Comparison of ENCODE assay signal across 9 cellular contexts in genomic region chr16:58196898-58197313, GRCh38. TPM values are rescaled to one million over a fixed set of nuclear protein-coding genes. Genes with fewer than 3 reads are reported as not detected.
DNase-seq lines count a peak whose midpoint lies in the region; ATAC-seq and TF ChIP-seq lines count a peak whose summit lies in the region.
"Had no signal": no experiment of that assay in that cellular context is flagged by ENCODE, and none has a peak within 500 bp of the region (broad histone marks: within the 10 kb centered on the region; RNA-seq: fewer than 3 reads in every experiment).

No MANE protein-coding gene starts in this region.

- peak overlapping the region; percentile 83 for H3K4me3 ChIP-seq in cardiac muscle cell
- H3K4me3 ChIP-seq in right atrium auricular region = peak overlapping the region; percentile 80 to 92
- H3K4me3 ChIP-seq in skeletal muscle tissue (ENCODE audit: low read length in 3 of 3) = peak overlapping the region; percentile 80 to 88 (median 85)

- TF ChIP-seq CTCF in cardiac muscle cell (IDR thresholded peaks at IDR 0.05; ENCODE audit: low read depth, low read length) = no peak
- TF ChIP-seq CTCF in right atrium auricular region (IDR thresholded peaks at IDR 0.05) = no peak

- H3K9me3 ChIP-seq in cardiac muscle cell (ENCODE audit: low read depth) (no peaks in the 10 kb centered on the region), right atrium auricular region (no peaks in the 10 kb centered on the region), skeletal muscle tissue (ENCODE audit: control insufficient read depth in 3 of 3, low read length in 3 of 3) (no peaks in the 10 kb centered on the region)

- no peaks in the 10 kb centered on the region for H3K27me3 ChIP-seq in cardiac muscle cell
- no peaks in the 10 kb centered on the region for H3K27me3 ChIP-seq in right atrium auricular region
- no peaks in the 10 kb centered on the region for H3K27me3 ChIP-seq in skeletal muscle tissue (ENCODE audit: control insufficient read depth in 3 of 3, insufficient read depth in 3 of 3, low read length in 3 of 3)

- peak overlapping the region; percentile 83 for H3K27ac Mint-ChIP-seq in activated T-cell treated with anti-CD3 and anti-CD28 coated beads, Interleukin-2, amount 50 U/mL, for 72 hours

- peak overlapping the region; percentile 90 for H3K4me3 Mint-ChIP-seq in activated T-cell treated with anti-CD3 and anti-CD28 coated beads, Interleukin-2, amount 50 U/mL, for 72 hours

- no peak for ATAC-seq in activated T-cell treated with anti-CD3 and anti-CD28 coated beads, Interleukin-2, amount 50 U/mL, for 72 hours (replicated peaks in 1 of 2)
- no peak for ATAC-seq in HG02588 (IDR thresholded peaks at IDR 0.05; ENCODE audit: unreplicated experiment)

- H3K36me3 ChIP-seq in cardiac muscle cell (peaks cover 40% of the 10 kb centered on the region), right atrium auricular region (peaks cover 40% of the 10 kb centered on the region), skeletal muscle tissue (ENCODE audit: control insufficient read depth in 3 of 3, insufficient read depth in 3 of 3, low read length in 3 of 3) (peaks cover 8 to 22% (median 12%) of the 10 kb centered on the region in 3 donors)

- H3K36me3 Mint-ChIP-seq in activated T-cell treated with anti-CD3 and anti-CD28 coated beads, Interleukin-2, amount 50 U/mL, for 72 hours (ENCODE audit: insufficient read depth in 2 of 2) = peaks cover 4 to 23% of the 10 kb centered on the region in 2 donors

- H3K4me1 ChIP-seq in cardiac muscle cell (ENCODE audit: low read depth) = no peaks in the 10 kb centered on the region
- H3K4me1 ChIP-seq in right atrium auricular region = peaks cover 0 to 17% of the 10 kb centered on the region in 2 donors
- peaks cover 11 to 19% (median 13%) of the 10 kb centered on the region in 3 donors for H3K4me1 ChIP-seq in skeletal muscle tissue (ENCODE audit: control insufficient read depth in 3 of 3, insufficient read depth in 3 of 3, low read length in 3 of 3)

- H3K9ac ChIP-seq in skeletal muscle tissue (ENCODE audit: low read depth in 1 of 3, low read length in 3 of 3) = peak overlapping the region; percentile 82 to 88 (median 86)

- no peaks in the 10 kb centered on the region for H3K9me3 Mint-ChIP-seq in activated T-cell treated with anti-CD3 and anti-CD28 coated beads, Interleukin-2, amount 50 U/mL, for 72 hours

- no peak overlapping the region for H3K27ac ChIP-seq in cardiac muscle cell
- peak overlapping the region; percentile 43 to 72 for H3K27ac ChIP-seq in right atrium auricular region
- H3K27ac ChIP-seq in skeletal muscle tissue (ENCODE audit: low read depth, low read length) = no peak overlapping the region

- intact Hi-C loops in cardiac septum (cut with DNase I) = loop anchor here (5.0 kb wide), 1 partner anchor 165 kb away; no protein-coding TSS in a partner anchor

- DNase-seq in cardiac muscle cell (ENCODE audit: low read depth in 1 of 2, low spot score in 1 of 2) (peak in 1 of 2 donors; percentile 46), cardiac septum (ENCODE audit: low spot score) (no peak), right atrium auricular region (ENCODE audit: low spot score) (no peak), NCI-H526 (lab: John Stamatoyannopoulos, UW) (no peak), NCI-H69 (lab: John Stamatoyannopoulos, UW) (no peak)
- DNase-seq in activated T-cell treated with anti-CD3 and anti-CD28 coated beads, Interleukin-2, amount 50 U/mL, for 72 hours = peak; percentile 4 to 5
- DNase-seq: left cardiac atrium had no signal

- peaks cover 26% of the 10 kb centered on the region for H3K27me3 Mint-ChIP-seq in activated T-cell treated with anti-CD3 and anti-CD28 coated beads, Interleukin-2, amount 50 U/mL, for 72 hours (ENCODE audit: low read depth)

- H3K4me1 Mint-ChIP-seq in activated T-cell treated with anti-CD3 and anti-CD28 coated beads, Interleukin-2, amount 50 U/mL, for 72 hours (ENCODE audit: low read depth) = peaks cover 46% of the 10 kb centered on the region

RNA-seq across cellular contexts. Expression of gene CSNK2A2, which starts 1.0 kb away (rescaled TPM):
- 35.5 and 44.3 TPM in 2 replicates for total RNA-seq in cardiac muscle cell
- polyA plus RNA-seq in cardiac muscle cell = 26.7 and 35.9 TPM in 2 replicates
- 35.8 TPM for total RNA-seq in cardiac septum
- total RNA-seq in activated T-cell treated with anti-CD3 and anti-CD28 coated beads, Interleukin-2, amount 50 U/mL, for 72 hours = 100 to 1,000 TPM; 121 to 133 TPM
- 10 to 100 TPM; 17.2 to 18.1 TPM for total RNA-seq in right atrium auricular region
- 53.2 TPM for total RNA-seq in skeletal muscle tissue

Comparison
In these comparisons a context has a peak if more than half of its experiments do, and no peak if none do; other contexts are left out.
1. H3K27ac ChIP-seq: peak in right atrium auricular region (2 of 2); none in cardiac muscle cell (single experiment) and skeletal muscle tissue (single experiment).
2. DNase-seq: peak in activated T-cell treated with anti-CD3 and anti-CD28 coated beads, Interleukin-2, amount 50 U/mL, for 72 hours (2 of 2); none in cardiac septum (single experiment), right atrium auricular region (single experiment), NCI-H526 (0 of 2) and NCI-H69 (single experiment).
3. Peak in every context shown above with its lines, with median percentiles within 50 percentile points of each other: H3K4me3 ChIP-seq.